1 cellular context compared by ENCODE assay signal in genomic region chr2:171216631-171217030, GRCh38.
TF ChIP-seq lines count a peak whose summit lies in the region.

No MANE protein-coding gene starts in this region.

TF ChIP-seq in GM23338, 12 proteins besides CTCF, POLR2A, EP300 and RAD21:
- TF ChIP-seq ZNF462 (CRISPR knock-in tag; IDR thresholded peaks at IDR 0.05) (no peak), EZH2 (IDR thresholded peaks at IDR 0.05; ENCODE audit: low read depth, unreplicated experiment) (no peak), ETS1 (IDR thresholded peaks at IDR 0.05) (no peak), JUNB (IDR thresholded peaks at IDR 0.05; ENCODE audit: unreplicated experiment) (no peak), ZNF114 (CRISPR knock-in tag; IDR thresholded peaks at IDR 0.05) (no peak), REST (IDR thresholded peaks at IDR 0.05; ENCODE audit: unreplicated experiment) (no peak), ZNF331 (CRISPR knock-in tag; IDR thresholded peaks at IDR 0.05; ENCODE audit: low read depth) (no peak), STAT1 (IDR thresholded peaks at IDR 0.05; ENCODE audit: unreplicated experiment) (no peak), NANOG (IDR thresholded peaks at IDR 0.05; ENCODE audit: borderline replicate concordance) (no peak)
